Comparison of ENCODE assay signal across 1 cellular context in genomic region chr13:94549241-94550029, GRCh38.
A peak's percentile ranks its signal among the peaks of the same experiment; 100 is the strongest.
TF ChIP-seq lines count a peak whose summit lies in the region.

No MANE protein-coding gene starts in this region.

TF ChIP-seq in H1, 55 proteins besides CTCF, POLR2A, EP300 and RAD21:
- TF ChIP-seq MAFK (IDR thresholded peaks at IDR 0.05; ENCODE audit: low read depth, low read length) (peak; percentile 42; the same call in 1 of the 2 replicates), BACH1 (IDR thresholded peaks at IDR 0.05; ENCODE audit: low read length) (no peak), CREB1 (IDR thresholded peaks at IDR 0.05) (peak; percentile 43; the same call in 1 of the 2 replicates), POU5F1 (IDR thresholded peaks at IDR 0.05; ENCODE audit: low read depth, low read length) (peak; percentile 90), SIN3A (conservative IDR thresholded peaks at IDR 0.05 in 1 of 2, IDR thresholded peaks at IDR 0.05 in 1 of 2; ENCODE audit: low read depth in 1 of 2, low read length in 2 of 2) (peak in 1 of 2 experiments; percentile 38; a peak in 1 of 4 replicates), KDM1A (IDR thresholded peaks at IDR 0.05; ENCODE audit: borderline replicate concordance, low read length) (peak; percentile 39; the same call in 1 of the 2 replicates), CBX5 (IDR thresholded peaks at IDR 0.05; ENCODE audit: low read depth, low read length) (no peak), NRF1 (IDR thresholded peaks at IDR 0.05; ENCODE audit: low read depth, low read length) (peak; percentile 58), E2F6 (IDR thresholded peaks at IDR 0.05) (peak; percentile 15; the same call in 1 of the 2 replicates), TCF12 (IDR thresholded peaks at IDR 0.05; ENCODE audit: low read depth, low read length) (no peak), HDAC2 (IDR thresholded peaks at IDR 0.05; ENCODE audit: borderline replicate concordance in 1 of 2, low read depth in 2 of 2, low read length in 2 of 2) (0 out of 4 replicates have a peak, but pooled peaks of 1 of the 2 experiments have one; percentile 47), CEBPB (IDR thresholded peaks at IDR 0.05; ENCODE audit: low read depth, low read length) (no peak), TAF1 (IDR thresholded peaks at IDR 0.05; ENCODE audit: low read depth, low read length) (peak; percentile 49; the same call in 1 of the 2 replicates), SP4 (IDR thresholded peaks at IDR 0.05; ENCODE audit: low read length) (peak; percentile 83; the same call in 1 of the 2 replicates), PHF8 (conservative IDR thresholded peaks at IDR 0.05; ENCODE audit: low read depth, low read length) (peak; percentile 82; the same call in 1 of the 2 replicates), TAF7 (optimal IDR thresholded peaks at IDR 0.05; ENCODE audit: borderline replicate concordance, low read depth, low read length) (peak; percentile 22), TBP (IDR thresholded peaks at IDR 0.05; ENCODE audit: low read depth, low read length) (peak; percentile 99), ATF2 (IDR thresholded peaks at IDR 0.05; ENCODE audit: low read length) (peak; percentile 92), RBBP5 (IDR thresholded peaks at IDR 0.05; ENCODE audit: borderline replicate concordance, low read depth, low read length) (peak; percentile 100), SP2 (IDR thresholded peaks at IDR 0.05; ENCODE audit: low read length) (no peak), MAX (IDR thresholded peaks at IDR 0.05) (peak; percentile 49; the same call in 1 of the 2 replicates), TEAD4 (IDR thresholded peaks at IDR 0.05; ENCODE audit: low read depth, low read length) (peak; percentile 67; the same call in 1 of the 2 replicates), EZH2 (IDR thresholded peaks at IDR 0.05; ENCODE audit: low read depth, low read length, severe bottlenecking) (no peak), BRCA1 (IDR thresholded peaks at IDR 0.05; ENCODE audit: low read depth, low read length) (0 out of 2 replicates have a peak, but pooled peaks have one; percentile 40), CHD1 (IDR thresholded peaks at IDR 0.05; ENCODE audit: low read depth, low read length) (no peak), CHD2 (IDR thresholded peaks at IDR 0.05; ENCODE audit: low read length) (peak; percentile 70; the same call in 1 of the 2 replicates), POLR2AphosphoS5 (IDR thresholded peaks at IDR 0.05; ENCODE audit: low read depth, low read length) (peak; percentile 48; the same call in 1 of the 2 replicates), ASH2L (IDR thresholded peaks at IDR 0.05; ENCODE audit: low read length) (peak; percentile 100)
